In the genomic region with DNA sequence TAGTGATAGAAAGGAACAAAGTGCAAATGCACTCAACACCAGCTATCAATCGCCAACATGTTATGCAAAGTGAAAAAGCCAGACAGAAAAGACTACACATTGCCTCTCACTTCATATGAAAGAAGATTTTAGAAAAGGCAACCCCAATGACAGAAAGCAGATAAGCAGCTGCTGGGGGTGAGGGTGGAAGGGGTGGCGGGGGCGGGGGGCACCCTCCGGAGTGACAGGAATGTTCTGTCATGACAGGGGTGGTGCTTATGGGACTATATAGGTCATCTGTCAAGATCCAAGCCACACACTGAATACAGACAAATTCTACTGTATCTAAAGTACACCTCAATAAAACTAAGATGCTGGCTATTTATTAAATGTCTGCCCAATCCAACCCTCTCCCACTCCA, we compare ENCODE assay signal across 9 cellular contexts. TPM values are rescaled to one million over a fixed set of nuclear protein-coding genes. Genes with fewer than 3 reads are reported as not detected.
DNase-seq lines count a peak whose midpoint lies in the region; ATAC-seq, FAIRE-seq and TF ChIP-seq lines count a peak whose summit lies in the region.
"Had no signal": no experiment of that assay in that cellular context is flagged by ENCODE, and none has a peak within 500 bp of the region (broad histone marks: within the 10 kb centered on the region; RNA-seq: fewer than 3 reads in every experiment).

No MANE protein-coding gene starts in this region.

- H3K4me3 ChIP-seq in K562 (no peak overlapping the region), lower lobe of right lung (no peak overlapping the region), thymus (ENCODE audit: low read length) (no peak overlapping the region)

- H3K4me1 ChIP-seq in K562 (replicated peaks in 1 of 2; ENCODE audit: control insufficient read depth in 2 of 2, insufficient read depth in 2 of 2, low read length in 2 of 2) (peaks cover 27 to 28% of the 10 kb centered on the region in 2 experiments), lower lobe of right lung (peaks cover 85% of the 10 kb centered on the region), thymus (ENCODE audit: control insufficient read depth, insufficient read depth, low read length) (peaks cover 57% of the 10 kb centered on the region)
- H3K4me1 ChIP-seq: parathyroid adenoma had no signal

- peaks cover 95% of the 10 kb centered on the region for H3K79me2 ChIP-seq in K562 (ENCODE audit: control insufficient read depth, insufficient read depth, low read length)

- whole genome bisulfite sequencing in K562 (ENCODE audit: insufficient coverage, low coverage, missing lambda C conversion rate) = 35% methylated on average over 4 of the region's 4 CpGs
- 96% methylated on average over 4 of the region's 4 CpGs for WGBS in thymus

- peak overlapping the region; percentile 36 for H3K4me2 ChIP-seq in K562 (ENCODE audit: insufficient read depth, low read length)

- no TSS peak for BruUV-seq in K562 (replicated peaks; lab: Mats Ljungman, UMichigan)

- no peaks in the 10 kb centered on the region for H3K9me3 ChIP-seq in K562 (replicated peaks; ENCODE audit: control insufficient read depth, insufficient read depth, low read depth, low read length)
- H3K9me3 ChIP-seq in lower lobe of right lung = no peaks in the 10 kb centered on the region
- H3K9me3 ChIP-seq in thymus (ENCODE audit: control insufficient read depth) = no peaks in the 10 kb centered on the region

- peak overlapping the region; percentile 72 for H3K27ac Mint-ChIP-seq in activated CD4-positive, alpha-beta T cell treated with anti-CD3 and anti-CD28 coated beads, Interleukin-2, amount 10 ng/mL, durations not matched to agents 7 days and 5 days
- H3K27ac Mint-ChIP-seq in nephron progenitor cell = no peak overlapping the region

- no peak overlapping the region for H3K4me3 Mint-ChIP-seq in activated CD4-positive, alpha-beta T cell treated with anti-CD3 and anti-CD28 coated beads, Interleukin-2, amount 10 ng/mL, durations not matched to agents 7 days and 5 days
- no peak overlapping the region for H3K4me3 Mint-ChIP-seq in nephron progenitor cell

- peaks cover 98% of the 10 kb centered on the region for H3K4me1 Mint-ChIP-seq in activated CD4-positive, alpha-beta T cell treated with anti-CD3 and anti-CD28 coated beads, Interleukin-2, amount 10 ng/mL, durations not matched to agents 7 days and 5 days
- peaks cover 95% of the 10 kb centered on the region for H3K4me1 Mint-ChIP-seq in nephron progenitor cell

- TF ChIP-seq POLR2A in K562 (conservative IDR thresholded peaks at IDR 0.05) = no peak

- no peak for TF ChIP-seq EP300 in K562 (IDR thresholded peaks at IDR 0.05; ENCODE audit: low read length)

- H3K36me3 Mint-ChIP-seq in activated CD4-positive, alpha-beta T cell treated with anti-CD3 and anti-CD28 coated beads, Interleukin-2, amount 10 ng/mL, durations not matched to agents 7 days and 5 days (ENCODE audit: low read depth) = peaks cover 82% of the 10 kb centered on the region
- peaks cover 70% of the 10 kb centered on the region for H3K36me3 Mint-ChIP-seq in nephron progenitor cell (ENCODE audit: low read depth)

- intact Hi-C loops in K562 (cut with micrococcal nuclease) = no loop called here
- intact Hi-C loops in lower lobe of right lung (cut with DNase I) = no loop called here

- TF ChIP-seq CTCF in K562 (IDR thresholded peaks at IDR 0.05 in 2 of 3, conservative IDR thresholded peaks at IDR 0.05 in 1 of 3; ENCODE audit: insufficient read depth in 2 of 3, low read depth in 1 of 3, low read length in 3 of 3) (no peak), lower lobe of right lung (IDR thresholded peaks at IDR 0.05) (no peak), nephron progenitor cell (IDR thresholded peaks at IDR 0.05) (no peak)

- peaks cover 26% of the 10 kb centered on the region for H3K9me1 ChIP-seq in K562 (ENCODE audit: control insufficient read depth, insufficient read depth, low read length)

- H3K27me3 ChIP-seq in K562 (ENCODE audit: control insufficient read depth in 2 of 2, insufficient read depth in 2 of 2, low read length in 2 of 2) (no peaks in the 10 kb centered on the region), lower lobe of right lung (ENCODE audit: low read depth) (no peaks in the 10 kb centered on the region), thymus (ENCODE audit: control insufficient read depth, insufficient read depth) (no peaks in the 10 kb centered on the region)

- no peaks in the 10 kb centered on the region for H3K27me3 Mint-ChIP-seq in activated CD4-positive, alpha-beta T cell treated with anti-CD3 and anti-CD28 coated beads, Interleukin-2, amount 10 ng/mL, durations not matched to agents 7 days and 5 days
- no peaks in the 10 kb centered on the region for H3K27me3 Mint-ChIP-seq in nephron progenitor cell (ENCODE audit: low read depth, poor library complexity)

- POLR2A ChIA-PET in activated CD4-positive, alpha-beta T cell treated with anti-CD3 and anti-CD28 coated beads, Interleukin-2, amount 10 ng/mL, durations not matched to agents 7 days and 5 days (lab: Charles Lee) = interaction anchor here (0.8 kb wide), 1 partner anchor 11 kb away, joined by 3 read pairs; no protein-coding TSS in a partner anchor
- POLR2A ChIA-PET in K562 (lab: Yijun Ruan, JAX) = interaction anchor here (0.6 to 7.5 kb wide), 4 partner anchors 10 to 224 kb away, joined by 3 to 135 read pairs (median 34); partner anchors contain the start of gene WDR1

- no peak for ATAC-seq in K562
- no peak for ATAC-seq in lower lobe of right lung

- no peak for TF ChIP-seq RAD21 in K562 (CRISPR knock-in tag; conservative IDR thresholded peaks at IDR 0.05 in 1 of 2, IDR thresholded peaks at IDR 0.05 in 1 of 2)

- DNase-seq in activated CD4-positive, alpha-beta T cell treated with anti-CD3 and anti-CD28 coated beads, Interleukin-2, amount 10 ng/mL, durations not matched to agents 7 days and 5 days = no peak
- no peak for DNase-seq in activated CD4-positive, alpha-beta T cell treated with anti-CD3 and anti-CD28 coated beads, Interleukin-2, amount 50 U/mL, for 48 hours
- DNase-seq in K562 (ENCODE audit: extremely low read depth in 1 of 4, low spot score in 3 of 4) (peak in 2 of 4 experiments; percentile 25 to 55), lower lobe of right lung (no peak), SW 1271 (lab: John Stamatoyannopoulos, UW) (no peak), nephron progenitor cell (no peak), NCI-H1436 (lab: John Stamatoyannopoulos, UW) (no peak)

- H3K27ac ChIP-seq in K562 (ENCODE audit: extremely low read depth, low read depth, low read length) (peak overlapping the region; percentile 68; the same call in 1 of the 3 replicates), lower lobe of right lung (peak overlapping the region; percentile 67), thymus (ENCODE audit: low read depth) (peak overlapping the region; percentile 32)
- H3K27ac ChIP-seq: parathyroid adenoma had no signal

- FAIRE-seq in K562 (lab: Jason Lieb, UNC) = no peak

- CTCF ChIA-PET in activated CD4-positive, alpha-beta T cell treated with anti-CD3 and anti-CD28 coated beads, Interleukin-2, amount 10 ng/mL, durations not matched to agents 7 days and 5 days (lab: Charles Lee) = interaction anchor here (4.8 kb wide), 1 partner anchor 16 kb away, joined by 13 read pairs; no protein-coding TSS in a partner anchor
- CTCF ChIA-PET in K562 (lab: Yijun Ruan, JAX; ENCODE audit: low intra/inter-chr PET ratio) = no interaction called here

- H4K20me1 ChIP-seq in K562 (replicated peaks; ENCODE audit: control insufficient read depth, insufficient read depth, low read length) = peaks cover 72% of the 10 kb centered on the region

- H3K36me3 ChIP-seq in K562 (ENCODE audit: control insufficient read depth, insufficient read depth, low read length) (peaks cover 94% of the 10 kb centered on the region; the same call in 2 of the 3 replicates), lower lobe of right lung (peaks cover 60% of the 10 kb centered on the region), thymus (ENCODE audit: control insufficient read depth, insufficient read depth) (peaks cover 66% of the 10 kb centered on the region)

- H2AFZ ChIP-seq in K562 (ENCODE audit: low read depth, low read length) = no peak overlapping the region
- H2AFZ ChIP-seq: parathyroid adenoma had no signal

- no peaks in the 10 kb centered on the region for H3K9me3 Mint-ChIP-seq in activated CD4-positive, alpha-beta T cell treated with anti-CD3 and anti-CD28 coated beads, Interleukin-2, amount 10 ng/mL, durations not matched to agents 7 days and 5 days
- H3K9me3 Mint-ChIP-seq in nephron progenitor cell = no peaks in the 10 kb centered on the region

- 0 out of 4 replicates have a peak overlapping the region, but pooled peaks of 1 of the 2 experiments have one; percentile 60 for H3K9ac ChIP-seq in K562 (ENCODE audit: insufficient read depth in 1 of 2, low read depth in 2 of 2, low read length in 2 of 2)
- H3K9ac ChIP-seq: parathyroid adenoma had no signal

- in situ Hi-C loops in K562 (cut with MboI) = no loop called here

TF ChIP-seq in K562, 482 proteins besides CTCF, POLR2A, EP300 and RAD21 (continues in another document):
- TF ChIP-seq HNRNPL (IDR thresholded peaks at IDR 0.05; ENCODE audit: low read depth, low read length) (no peak), EGR1 (conservative IDR thresholded peaks at IDR 0.05) (peak; percentile 71)

RNA-seq across cellular contexts. Expression of gene WDR1, which starts 10.7 kb away (rescaled TPM):
- total RNA-seq in activated CD4-positive, alpha-beta T cell treated with anti-CD3 and anti-CD28 coated beads, Interleukin-2, amount 10 ng/mL, durations not matched to agents 7 days and 5 days = 100 to 1,000 TPM; 452 to 454 TPM
- 72.4 and 125 TPM in 2 replicates for total RNA-seq in K562 (2011; cell fraction: chromatin; rRNA removed; ENCODE audit: low replicate concordance)
- 75.3 and 90.2 TPM in 2 replicates for total RNA-seq in K562 (2011; cell fraction: nucleolus; rRNA removed)
- total RNA-seq in K562 (2011; cell fraction: nucleoplasm; rRNA removed) = 64.2 and 70.3 TPM in 2 replicates
- total RNA-seq in K562 (2014; rRNA removed) (151 and 154 TPM in 2 replicates), K562 (2014; rRNA removed; fragmentation: Illumina TruSeq; extraction: Trizol) (111 and 112 TPM in 2 replicates), K562 (2015; rRNA removed; fragmentation: Illumina TruSeq; extraction: Trizol) (120 and 124 TPM in 2 replicates), K562 (2021) (186 and 213 TPM in 2 replicates), lower lobe of right lung (233 TPM)
- polyA plus RNA-seq in K562 (2011; rRNA removed) (140 and 186 TPM in 2 replicates), K562 (2014; fragmentation: Illumina TruSeq; extraction: Trizol) (139 and 149 TPM in 2 replicates), K562 (2014; fragmentation: Nextera tagmentation; extraction: Ambion mirVana) (10 to 100 TPM; 16.1 to 23.0 TPM), K562 (2014; rRNA removed) (120 and 125 TPM in 2 replicates), thymus (141 TPM)
- polyA plus RNA-seq in K562 (2011; cell fraction: cytosol; rRNA removed) = 176 and 298 TPM in 2 replicates
- 133 and 190 TPM in 2 replicates for polyA plus RNA-seq in K562 (2011; cell fraction: nucleus; rRNA removed)
- 144 and 177 TPM in 2 replicates for polyA plus RNA-seq in K562 (2012)
- 188 and 256 TPM in 2 replicates for polyA minus RNA-seq in K562 (2011; rRNA and poly(A)+ RNA removed)
- polyA minus RNA-seq in K562 (2011; cell fraction: cytosol; rRNA and poly(A)+ RNA removed) = 111 and 132 TPM in 2 replicates
- 53.7 and 56.2 TPM in 2 replicates for polyA minus RNA-seq in K562 (2011; cell fraction: nucleus; rRNA and poly(A)+ RNA removed)
